ENCODE assay signal across 1 cellular context in genomic region chr17:64963814-64964213, GRCh38.
A peak's percentile ranks its signal among the peaks of the same experiment; 100 is the strongest.
TF ChIP-seq lines count a peak whose summit lies in the region.

No MANE protein-coding gene starts in this region.

TF ChIP-seq in K562, 482 proteins besides CTCF, POLR2A, EP300 and RAD21:
- peak; percentile 64; the same call in 1 of the 2 replicates for TF ChIP-seq ZNF24 (IDR thresholded peaks at IDR 0.05)
TF ChIP-seq in K562: peak in this region for 1; not testable (repeated sequence) for 481.
